In genomic region chr20:62326559-62326958, GRCh38 we compare ENCODE assay signal across 36 cellular contexts.
"Had no signal": no experiment of that assay in that cellular context is flagged by ENCODE, and none has a peak within 500 bp of the region (broad histone marks: within the 10 kb centered on the region; RNA-seq: fewer than 3 reads in every experiment).

No MANE protein-coding gene starts in this region.

- H3K4me1 ChIP-seq: adrenal gland, body of pancreas, esophagus muscularis mucosa, foreskin keratinocyte, gastrocnemius medialis had no signal

- H3K4me3 Mint-ChIP-seq: activated B cell treated with CpG ODN at 0.5 μM for 24 hours; activated CD8-positive, alpha-beta T cell treated with anti-CD3 and anti-CD28 coated beads for 36 hours; activated naive CD4-positive, alpha-beta T cell treated with anti-CD3 and anti-CD28 coated beads for 36 hours; activated naive CD4-positive, alpha-beta T cell treated with anti-CD3 and anti-CD28 coated beads, Interleukin-2, amount 50 U/mL, for 24 hours; activated naive CD8-positive, alpha-beta T cell treated with anti-CD3 and anti-CD28 coated beads for 36 hours; activated naive CD8-positive, alpha-beta T cell treated with anti-CD3 and anti-CD28 coated beads, Interleukin-2, amount 50 U/mL, for 24 hours; activated T-helper 1 cell treated with anti-CD3 and anti-CD28 coated beads, Interleukin-12 subunit alpha, Interleukin-12 subunit beta, Interleukin-2, Interleukin-4 antibody, amounts not matched to agents 30 ng/mL and 10 ng/mL and 1 ng/mL, durations not matched to agents 14 hours and 24 hours and 36 hours; effector memory CD8-positive, alpha-beta T cell; T-helper 17 cell; T-helper 2 cell treated with Interferon-gamma antibody and Interleukin-4, amounts not matched to agents 5 μg/mL and 100 μg/mL, for 36 hours had no signal

- H3K4me1 Mint-ChIP-seq: activated B cell treated with CpG ODN at 0.5 μM for 24 hours; activated naive CD4-positive, alpha-beta T cell treated with anti-CD3 and anti-CD28 coated beads, Interleukin-2, amount 50 U/mL, for 24 hours; activated naive CD8-positive, alpha-beta T cell treated with anti-CD3 and anti-CD28 coated beads for 36 hours; activated naive CD8-positive, alpha-beta T cell treated with anti-CD3 and anti-CD28 coated beads, Interleukin-2, amount 50 U/mL, for 24 hours had no signal

- H3K4me3 ChIP-seq: adrenal gland, body of pancreas, esophagus muscularis mucosa, gastrocnemius medialis had no signal

- DNase-seq: activated B cell treated with CpG ODN at 0.5 μM for 24 hours; activated CD4-positive, alpha-beta T cell treated with anti-CD3 and anti-CD28 coated beads for 48 hours; activated CD4-positive, alpha-beta T cell treated with anti-CD3 and anti-CD28 coated beads, Interleukin-2, amount 50 U/mL, for 1 hour; activated CD4-positive, alpha-beta T cell treated with anti-CD3 and anti-CD28 coated beads, Interleukin-2, amount 50 U/mL, for 48 hours; activated CD8-positive, alpha-beta memory T cell treated with anti-CD3 and anti-CD28 coated beads for 24 hours; activated CD8-positive, alpha-beta T cell treated with anti-CD3 and anti-CD28 coated beads for 36 hours; activated effector memory CD4-positive, alpha-beta T cell treated with anti-CD3 and anti-CD28 coated beads, Interleukin-2, amount 50 U/mL, for 16 hours; activated naive CD4-positive, alpha-beta T cell treated with anti-CD3 and anti-CD28 coated beads for 36 hours; activated naive CD8-positive, alpha-beta T cell treated with anti-CD3 and anti-CD28 coated beads for 36 hours; activated naive CD8-positive, alpha-beta T cell treated with anti-CD3 and anti-CD28 coated beads, Interleukin-2, amount 50 U/mL, for 24 hours; activated T-cell treated with anti-CD3 and anti-CD28 coated beads, Interleukin-2, amount 50 U/mL, for 1 hour; activated T-cell treated with anti-CD3 and anti-CD28 coated beads, Interleukin-2, amount 50 U/mL, for 48 hours; adrenal gland; amygdala; aorta; body of pancreas; caudate nucleus; cortex of kidney; dermis blood vessel endothelial cell; effector CD4-positive, alpha-beta T cell; effector memory CD8-positive, alpha-beta T cell; erythroblast; foreskin keratinocyte; gastrocnemius medialis; glutamatergic neuron; T-helper 1 cell; T-helper 17 cell; T1000; WERI-Rb-1 had no signal

- H3K27me3 ChIP-seq: adrenal gland, body of pancreas, esophagus muscularis mucosa, foreskin keratinocyte, gastrocnemius medialis had no signal

- H3K9me3 Mint-ChIP-seq: activated B cell treated with CpG ODN at 0.5 μM for 24 hours; activated CD8-positive, alpha-beta T cell treated with anti-CD3 and anti-CD28 coated beads for 36 hours; activated naive CD4-positive, alpha-beta T cell treated with anti-CD3 and anti-CD28 coated beads for 36 hours; activated naive CD4-positive, alpha-beta T cell treated with anti-CD3 and anti-CD28 coated beads, Interleukin-2, amount 50 U/mL, for 24 hours; activated naive CD8-positive, alpha-beta T cell treated with anti-CD3 and anti-CD28 coated beads for 36 hours; activated naive CD8-positive, alpha-beta T cell treated with anti-CD3 and anti-CD28 coated beads, Interleukin-2, amount 50 U/mL, for 24 hours; activated T-helper 1 cell treated with anti-CD3 and anti-CD28 coated beads, Interleukin-12 subunit alpha, Interleukin-12 subunit beta, Interleukin-2, Interleukin-4 antibody, amounts not matched to agents 30 ng/mL and 10 ng/mL and 1 ng/mL, durations not matched to agents 14 hours and 24 hours and 36 hours; activated T-helper 2 cell treated with anti-CD3 and anti-CD28 coated beads, Interferon-gamma antibody, Interleukin-2, Interleukin-4, amounts not matched to agents 10 μg/mL and 5 μg/mL and 100 μg/mL, durations not matched to agents 14 hours and 24 hours and 36 hours; effector memory CD8-positive, alpha-beta T cell; T-helper 2 cell treated with Interferon-gamma antibody and Interleukin-4, amounts not matched to agents 5 μg/mL and 100 μg/mL, for 36 hours had no signal

- ATAC-seq: activated CD4-positive, CD25-positive, alpha-beta regulatory T cell treated with anti-CD3 and anti-CD28 coated beads, Interleukin-2, amount 50 U/mL, for 24 hours; activated CD8-positive, alpha-beta T cell treated with anti-CD3 and anti-CD28 coated beads for 36 hours; activated naive CD8-positive, alpha-beta T cell treated with anti-CD3 and anti-CD28 coated beads, Interleukin-2, amount 50 U/mL, for 24 hours; body of pancreas; effector memory CD8-positive, alpha-beta T cell; foreskin keratinocyte; gastrocnemius medialis; T-helper 17 cell had no signal

- H3K27ac Mint-ChIP-seq: activated B cell treated with CpG ODN at 0.5 μM for 24 hours; activated CD8-positive, alpha-beta T cell treated with anti-CD3 and anti-CD28 coated beads for 36 hours; activated naive CD4-positive, alpha-beta T cell treated with anti-CD3 and anti-CD28 coated beads for 36 hours; activated naive CD4-positive, alpha-beta T cell treated with anti-CD3 and anti-CD28 coated beads, Interleukin-2, amount 50 U/mL, for 24 hours; activated naive CD8-positive, alpha-beta T cell treated with anti-CD3 and anti-CD28 coated beads for 36 hours; activated naive CD8-positive, alpha-beta T cell treated with anti-CD3 and anti-CD28 coated beads, Interleukin-2, amount 50 U/mL, for 24 hours; activated T-helper 1 cell treated with anti-CD3 and anti-CD28 coated beads, Interleukin-12 subunit alpha, Interleukin-12 subunit beta, Interleukin-2, Interleukin-4 antibody, amounts not matched to agents 30 ng/mL and 10 ng/mL and 1 ng/mL, durations not matched to agents 14 hours and 24 hours and 36 hours; activated T-helper 2 cell treated with anti-CD3 and anti-CD28 coated beads, Interferon-gamma antibody, Interleukin-2, Interleukin-4, amounts not matched to agents 10 μg/mL and 5 μg/mL and 100 μg/mL, durations not matched to agents 14 hours and 24 hours and 36 hours; effector memory CD8-positive, alpha-beta T cell; T-helper 17 cell; T-helper 2 cell treated with Interferon-gamma antibody and Interleukin-4, amounts not matched to agents 5 μg/mL and 100 μg/mL, for 36 hours had no signal

- H3K27me3 Mint-ChIP-seq: activated B cell treated with CpG ODN at 0.5 μM for 24 hours; activated CD8-positive, alpha-beta T cell treated with anti-CD3 and anti-CD28 coated beads for 36 hours; activated naive CD4-positive, alpha-beta T cell treated with anti-CD3 and anti-CD28 coated beads, Interleukin-2, amount 50 U/mL, for 24 hours; activated naive CD8-positive, alpha-beta T cell treated with anti-CD3 and anti-CD28 coated beads for 36 hours; activated naive CD8-positive, alpha-beta T cell treated with anti-CD3 and anti-CD28 coated beads, Interleukin-2, amount 50 U/mL, for 24 hours; effector memory CD8-positive, alpha-beta T cell had no signal

- H3K27ac ChIP-seq: adrenal gland, body of pancreas, esophagus muscularis mucosa, foreskin keratinocyte, gastrocnemius medialis, WERI-Rb-1 had no signal

- H3K9me3 ChIP-seq: adrenal gland, body of pancreas, esophagus muscularis mucosa, gastrocnemius medialis had no signal

- FAIRE-seq: colon had no signal
